In genomic region chr22:30634477-30635233, GRCh38 we compare ENCODE assay signal across 8 cellular contexts. TPM values are rescaled to one million over a fixed set of nuclear protein-coding genes. Genes with fewer than 3 reads are reported as not detected.
A peak's percentile ranks its signal among the peaks of the same experiment; 100 is the strongest.
DNase-seq lines count a peak whose midpoint lies in the region; ATAC-seq and TF ChIP-seq lines count a peak whose summit lies in the region.

No MANE protein-coding gene starts in this region.

- no peaks in the 10 kb centered on the region for H3K9me3 Mint-ChIP-seq in central memory CD8-positive, alpha-beta T cell

- peaks cover 5% of the 10 kb centered on the region for H3K36me3 Mint-ChIP-seq in central memory CD8-positive, alpha-beta T cell (ENCODE audit: insufficient read depth)

- peak; percentile 95 for TF ChIP-seq CTCF in AG09309 (IDR thresholded peaks at IDR 0.05; ENCODE audit: control insufficient read depth, insufficient read depth, low read depth, low read length, missing control alignments)
- peak; percentile 90 for TF ChIP-seq CTCF in kidney epithelial cell (IDR thresholded peaks at IDR 0.05; ENCODE audit: insufficient read depth, low read length, poor library complexity, severe bottlenecking)

- H3K27me3 ChIP-seq in kidney epithelial cell (ENCODE audit: control insufficient read depth, insufficient read depth, low read length) = no peaks in the 10 kb centered on the region

- DNase-seq in AG09309 (ENCODE audit: low read depth) = peak; percentile 64
- DNase-seq in NCI-H345 (lab: John Stamatoyannopoulos, UW) = peak; percentile 80
- DNase-seq in central memory CD8-positive, alpha-beta T cell (ENCODE audit: low spot score in 2 of 2) = peak; percentile 80 to 90
- peak; percentile 72 for DNase-seq in kidney epithelial cell (ENCODE audit: low read depth)
- DNase-seq in stimulated activated CD4-positive, alpha-beta T cell treated with anti-CD3 and anti-CD28 coated beads, Interleukin-15, amount 100 ng/mL, for 1 hour (ENCODE audit: low read depth in 1 of 2, low spot score in 1 of 2) = peak; percentile 79 to 89

- no peaks in the 10 kb centered on the region for H3K36me3 ChIP-seq in kidney epithelial cell (ENCODE audit: control insufficient read depth, insufficient read depth, low read length)

- peak overlapping the region; percentile 79 for H3K4me3 Mint-ChIP-seq in central memory CD8-positive, alpha-beta T cell

- peak overlapping the region; percentile 71 for H3K27ac Mint-ChIP-seq in central memory CD8-positive, alpha-beta T cell (ENCODE audit: low read depth)

- H3K4me3 ChIP-seq in AG09309 (ENCODE audit: control insufficient read depth, low read depth, low read length) (peak overlapping the region; percentile 40), kidney epithelial cell (ENCODE audit: low read depth, low read length) (peak overlapping the region; percentile 16)

- no peaks in the 10 kb centered on the region for H3K27me3 Mint-ChIP-seq in central memory CD8-positive, alpha-beta T cell

- H3K4me1 Mint-ChIP-seq in central memory CD8-positive, alpha-beta T cell = peaks cover 21% of the 10 kb centered on the region

- ATAC-seq in GM18873 (IDR thresholded peaks at IDR 0.05; ENCODE audit: low FRiP score, unreplicated experiment) (peak; percentile 40), HG03139 (IDR thresholded peaks at IDR 0.05; ENCODE audit: unreplicated experiment) (peak; percentile 44)
- ATAC-seq in activated CD4-positive, CD25-positive, alpha-beta regulatory T cell treated with anti-CD3 and anti-CD28 coated beads, Interleukin-2, amount 50 U/mL, for 24 hours = peak; percentile 69 to 70
- peak; percentile 66 for ATAC-seq in central memory CD8-positive, alpha-beta T cell (replicated peaks; ENCODE audit: extremely low read depth, poor library complexity, severe bottlenecking)

RNA-seq across cellular contexts. Expression of gene SLC35E4, which starts 0.9 kb away (rescaled TPM):
- 8.3 and 14.9 TPM in 2 replicates for total RNA-seq in kidney epithelial cell

RNA-seq across cellular contexts. Expression of gene TCN2, which starts 27.7 kb away (rescaled TPM):
- 6.5 and 6.7 TPM in 2 replicates for total RNA-seq in kidney epithelial cell

RNA-seq across cellular contexts. Expression of gene DUSP18, which starts 33.0 kb away (rescaled TPM):
- 11.0 and 16.2 TPM in 2 replicates for total RNA-seq in kidney epithelial cell

RNA-seq across cellular contexts. Expression of gene PES1, which starts 42.9 kb away (rescaled TPM):
- total RNA-seq in kidney epithelial cell = 93.9 and 99.0 TPM in 2 replicates

Comparison
In these comparisons a context has a peak if more than half of its experiments do, and no peak if none do; other contexts are left out.
1. Peak in every context shown above with its lines: DNase-seq, ATAC-seq and H3K4me3 ChIP-seq.